In genomic region chr14:99210333-99210732, GRCh38 we compare ENCODE assay signal across 21 cellular contexts.
A peak's percentile ranks its signal among the peaks of the same experiment; 100 is the strongest.
DNase-seq lines count a peak whose midpoint lies in the region; ATAC-seq and TF ChIP-seq lines count a peak whose summit lies in the region.
"Had no signal": no experiment of that assay in that cellular context is flagged by ENCODE, and none has a peak within 500 bp of the region (broad histone marks: within the 10 kb centered on the region; RNA-seq: fewer than 3 reads in every experiment).

No MANE protein-coding gene starts in this region.

- CTCF ChIA-PET in activated naive CD4-positive, alpha-beta T cell treated with anti-CD3 and anti-CD28 coated beads for 36 hours (lab: Charles Lee): interaction anchor here (0.8 to 1.4 kb wide), 3 partner anchors 8 to 20 kb away, joined by 4 to 5 read pairs (median 5); no protein-coding TSS in a partner anchor
- CTCF ChIA-PET in HEK293 (lab: Yijun Ruan, JAX): no interaction called here

- POLR2A ChIA-PET in HEK293 (lab: Yijun Ruan, JAX): no interaction called here

- peak overlapping the region; percentile 19 for H3K4me3 Mint-ChIP-seq in activated naive CD4-positive, alpha-beta T cell treated with anti-CD3 and anti-CD28 coated beads for 36 hours
- H3K4me3 Mint-ChIP-seq in activated naive CD8-positive, alpha-beta T cell: peak overlapping the region; percentile 86
- H3K4me3 Mint-ChIP-seq in stimulated activated effector memory CD8-positive, alpha-beta T cell treated with anti-CD3 and anti-CD28 coated beads, Interleukin-12 subunit alpha, Interleukin-12 subunit beta, amount 100 ng/mL, for 72 hours: peak overlapping the region; percentile 72
- H3K4me3 Mint-ChIP-seq: H9; stimulated activated naive B cell treated with anti-CD40 and anti-IgM and Interleukin-4, amounts not matched to agents 10 μg/mL and 1 μg/mL and 100 μg/mL, for 72 hours had no signal

- H3K36me3 Mint-ChIP-seq in activated naive CD4-positive, alpha-beta T cell treated with anti-CD3 and anti-CD28 coated beads for 36 hours (ENCODE audit: low read depth): peaks cover 35% of the 10 kb centered on the region
- H3K36me3 Mint-ChIP-seq in activated naive CD8-positive, alpha-beta T cell: peaks cover 10% of the 10 kb centered on the region
- peaks cover 56% of the 10 kb centered on the region for H3K36me3 Mint-ChIP-seq in stimulated activated effector memory CD8-positive, alpha-beta T cell treated with anti-CD3 and anti-CD28 coated beads, Interleukin-12 subunit alpha, Interleukin-12 subunit beta, amount 100 ng/mL, for 72 hours
- H3K36me3 Mint-ChIP-seq: stimulated activated naive B cell treated with anti-CD40 and anti-IgM and Interleukin-4, amounts not matched to agents 10 μg/mL and 1 μg/mL and 100 μg/mL, for 72 hours had no signal

- peak overlapping the region; percentile 95 for H3K27ac Mint-ChIP-seq in activated naive CD4-positive, alpha-beta T cell treated with anti-CD3 and anti-CD28 coated beads for 36 hours
- peak overlapping the region; percentile 100 for H3K27ac Mint-ChIP-seq in activated naive CD8-positive, alpha-beta T cell
- peak overlapping the region; percentile 98 for H3K27ac Mint-ChIP-seq in stimulated activated effector memory CD8-positive, alpha-beta T cell treated with anti-CD3 and anti-CD28 coated beads, Interleukin-12 subunit alpha, Interleukin-12 subunit beta, amount 100 ng/mL, for 72 hours
- H3K27ac Mint-ChIP-seq: stimulated activated naive B cell treated with anti-CD40 and anti-IgM and Interleukin-4, amounts not matched to agents 10 μg/mL and 1 μg/mL and 100 μg/mL, for 72 hours had no signal

- TF ChIP-seq CTCF in HEK293 (tag by site-specific recombination; IDR thresholded peaks at IDR 0.05): no peak
- TF ChIP-seq CTCF in foreskin fibroblast (IDR thresholded peaks at IDR 0.05; ENCODE audit: low read depth, low read length): no peak

- DNase-seq in activated naive CD4-positive, alpha-beta T cell treated with anti-CD3 and anti-CD28 coated beads for 36 hours: no peak
- no peak for DNase-seq in activated naive CD4-positive, alpha-beta T cell treated with Interleukin-2 at 50 U/mL for 16 hours
- no peak for DNase-seq in stimulated activated effector memory CD8-positive, alpha-beta T cell treated with anti-CD3 and anti-CD28 coated beads, Interleukin-12 subunit alpha, Interleukin-12 subunit beta, amount 100 ng/mL, for 72 hours (ENCODE audit: low spot score in 2 of 2)
- DNase-seq in NCI-H510A treated with DMSO at 0.1 percent for 48 hours (lab: John Stamatoyannopoulos, UW) (no peak), foreskin fibroblast (no peak)
- DNase-seq: activated CD4-positive, alpha-beta T cell treated with anti-CD3 and anti-CD28 coated beads, Interleukin-2, amount 50 U/mL, for 48 hours; amygdala; cortex of kidney; H9; Karpas-422; kidney; NCI-H524; right cardiac atrium; stimulated activated CD4-positive, alpha-beta T cell treated with anti-CD3 and anti-CD28 coated beads, Interleukin-4, amount 100 ng/mL, for 1 hour; stimulated activated naive B cell treated with anti-CD40 and anti-IgM and Interleukin-4, amounts not matched to agents 10 μg/mL and 1 μg/mL and 100 μg/mL, for 72 hours; uterus had no signal

- no peaks in the 10 kb centered on the region for H3K36me3 ChIP-seq in HEK293 (ENCODE audit: control insufficient read depth in 2 of 2, insufficient read depth in 1 of 2, low read length in 2 of 2)
- H3K36me3 ChIP-seq: thoracic aorta, uterus had no signal

- H3K9me3 ChIP-seq in HEK293 (ENCODE audit: control insufficient read depth, insufficient read depth, low read depth, low read length): no peaks in the 10 kb centered on the region
- H3K9me3 ChIP-seq: thoracic aorta, uterus had no signal

- H3K27ac ChIP-seq in HEK293 (ENCODE audit: extremely low read depth, low read depth, low read length): no peak overlapping the region
- H3K27ac ChIP-seq: parathyroid adenoma, thoracic aorta, uterus had no signal

- H3K4me1 Mint-ChIP-seq in activated naive CD4-positive, alpha-beta T cell treated with anti-CD3 and anti-CD28 coated beads for 36 hours (ENCODE audit: low read depth): peaks cover 100% of the 10 kb centered on the region
- peaks cover 98% of the 10 kb centered on the region for H3K4me1 Mint-ChIP-seq in activated naive CD8-positive, alpha-beta T cell (ENCODE audit: low read depth)
- H3K4me1 Mint-ChIP-seq in stimulated activated effector memory CD8-positive, alpha-beta T cell treated with anti-CD3 and anti-CD28 coated beads, Interleukin-12 subunit alpha, Interleukin-12 subunit beta, amount 100 ng/mL, for 72 hours: peaks cover 99% of the 10 kb centered on the region
- H3K4me1 Mint-ChIP-seq: stimulated activated naive B cell treated with anti-CD40 and anti-IgM and Interleukin-4, amounts not matched to agents 10 μg/mL and 1 μg/mL and 100 μg/mL, for 72 hours had no signal

- ATAC-seq in stimulated activated effector memory CD8-positive, alpha-beta T cell treated with anti-CD3 and anti-CD28 coated beads, Interleukin-12 subunit alpha, Interleukin-12 subunit beta, amount 100 ng/mL, for 72 hours: no peak
- ATAC-seq: Panc1; right cardiac atrium; stimulated activated naive B cell treated with anti-CD40 and anti-IgM and Interleukin-4, amounts not matched to agents 10 μg/mL and 1 μg/mL and 100 μg/mL, for 72 hours had no signal

- no peaks in the 10 kb centered on the region for H3K4me1 ChIP-seq in HEK293 (ENCODE audit: control insufficient read depth, insufficient read depth, low read length)
- H3K4me1 ChIP-seq: parathyroid adenoma, uterus had no signal

- intact Hi-C loops in activated naive CD4-positive, alpha-beta T cell treated with anti-CD3 and anti-CD28 coated beads for 36 hours (cut with micrococcal nuclease): no loop called here

- H3K27me3 Mint-ChIP-seq in activated naive CD4-positive, alpha-beta T cell treated with anti-CD3 and anti-CD28 coated beads for 36 hours (ENCODE audit: low read depth): no peaks in the 10 kb centered on the region
- no peaks in the 10 kb centered on the region for H3K27me3 Mint-ChIP-seq in activated naive CD8-positive, alpha-beta T cell

- H3K9me3 Mint-ChIP-seq in activated naive CD4-positive, alpha-beta T cell treated with anti-CD3 and anti-CD28 coated beads for 36 hours: no peaks in the 10 kb centered on the region
- no peaks in the 10 kb centered on the region for H3K9me3 Mint-ChIP-seq in activated naive CD8-positive, alpha-beta T cell (ENCODE audit: low read depth)
- H3K9me3 Mint-ChIP-seq in stimulated activated effector memory CD8-positive, alpha-beta T cell treated with anti-CD3 and anti-CD28 coated beads, Interleukin-12 subunit alpha, Interleukin-12 subunit beta, amount 100 ng/mL, for 72 hours: no peaks in the 10 kb centered on the region
- H3K9me3 Mint-ChIP-seq: H9; stimulated activated naive B cell treated with anti-CD40 and anti-IgM and Interleukin-4, amounts not matched to agents 10 μg/mL and 1 μg/mL and 100 μg/mL, for 72 hours had no signal

- H3K4me3 ChIP-seq in HEK293 (ENCODE audit: low read depth, low read length) (no peak overlapping the region), foreskin fibroblast (ENCODE audit: low read depth in 1 of 2, low read length in 2 of 2) (no peak overlapping the region)
- H3K4me3 ChIP-seq: thoracic aorta, uterus had no signal

TF ChIP-seq in HEK293, 187 proteins besides CTCF, POLR2A, EP300 and RAD21:
- peak; percentile 69; the same call in 1 of the 2 replicates for TF ChIP-seq ZNF600 (tag by site-specific recombination; IDR thresholded peaks at IDR 0.05)
- TF ChIP-seq ZNF670 (tag by site-specific recombination; IDR thresholded peaks at IDR 0.05; ENCODE audit: low read depth): no peak
- TF ChIP-seq ZNF558 (tag by site-specific recombination; IDR thresholded peaks at IDR 0.05): no peak
- TF ChIP-seq ZBTB26 (tag by site-specific recombination; optimal IDR thresholded peaks at IDR 0.05): no peak
- no peak for TF ChIP-seq ZNF488 (tag by site-specific recombination; IDR thresholded peaks at IDR 0.05)

Comparison
In these comparisons a context has a peak if more than half of its experiments do, and no peak if none do; other contexts are left out.
1. H3K4me3 Mint-ChIP-seq: peak in every context shown above with its lines; median percentile 86 in activated naive CD8-positive, alpha-beta T cell; 72 in stimulated activated effector memory CD8-positive, alpha-beta T cell treated with anti-CD3 and anti-CD28 coated beads, Interleukin-12 subunit alpha, Interleukin-12 subunit beta, amount 100 ng/mL, for 72 hours; 19 in activated naive CD4-positive, alpha-beta T cell treated with anti-CD3 and anti-CD28 coated beads for 36 hours.